In the genomic region with DNA sequence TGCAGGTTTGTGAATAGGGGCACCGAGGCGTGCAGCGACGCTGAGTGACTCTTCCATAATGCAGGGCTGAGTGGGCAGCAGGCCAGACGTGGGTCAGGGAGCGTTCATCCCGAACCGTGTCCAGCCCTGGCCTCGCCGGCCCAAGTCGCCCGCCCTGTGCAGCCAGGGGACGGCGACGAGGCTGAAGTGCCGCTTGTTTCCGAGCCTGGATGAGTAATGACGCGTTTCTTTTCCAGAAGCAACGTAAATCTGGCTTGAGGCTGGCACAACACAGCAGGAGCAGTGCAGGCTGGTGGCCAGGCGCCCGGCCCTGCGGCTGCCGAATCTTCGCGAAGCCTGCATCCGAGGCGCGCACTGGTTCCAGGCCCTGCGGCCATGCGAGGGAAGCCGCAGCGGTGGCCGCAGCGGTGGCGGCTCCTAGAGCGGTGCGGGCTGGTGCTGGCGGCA, we compare ENCODE assay signal across 23 cellular contexts.
DNase-seq lines count a peak whose midpoint lies in the region; ATAC-seq and TF ChIP-seq lines count a peak whose summit lies in the region.
"Had no signal": no experiment of that assay in that cellular context is flagged by ENCODE, and none has a peak within 500 bp of the region (broad histone marks: within the 10 kb centered on the region; RNA-seq: fewer than 3 reads in every experiment).

No MANE protein-coding gene starts in this region.

- POLR2A ChIA-PET in HCT116 (lab: Charles Lee): no interaction called here
- POLR2A ChIA-PET in RWPE1 (lab: Yijun Ruan, JAX; ENCODE audit: low non-redundant PET): no interaction called here

- no peak for TF ChIP-seq RAD21 in HCT116 (IDR thresholded peaks at IDR 0.05; ENCODE audit: low read depth)

- DNase-seq in HCT116 (ENCODE audit: low read depth, low spot score): no peak
- no peak for DNase-seq in RWPE1 (ENCODE audit: low spot score)
- DNase-seq in kidney tubule cell (ENCODE audit: low spot score): peak; percentile 95
- no peak for DNase-seq in COR-L47 (lab: John Stamatoyannopoulos, UW)
- no peak for DNase-seq in immature natural killer cell
- no peak for DNase-seq in NK-92 treated with Interleukin-12 subunit alpha and Interleukin-12 subunit beta, amount 100 ng/mL, for 24 hours (lab: John Stamatoyannopoulos, UW)
- DNase-seq: activated CD4-positive, alpha-beta T cell treated with anti-CD3 and anti-CD28 coated beads for 36 hours; activated CD8-positive, alpha-beta memory T cell treated with anti-CD3 and anti-CD28 coated beads for 24 hours; activated naive CD4-positive, alpha-beta T cell; activated T-cell treated with anti-CD3 and anti-CD28 coated beads, Interleukin-2, amount 50 U/mL, for 4 hours; AML-193; left ventricle myocardium superior; MM.1S; NCI-H2171 treated with DMSO at 0.1 percent for 48 hours; NCI-H526 treated with DMSO at 0.1 percent for 48 hours; SIG-M5; stimulated activated CD4-positive, alpha-beta T cell treated with anti-CD3 and anti-CD28 coated beads, Interleukin-1b, Interleukin-23, amount 100 ng/mL, for 48 hours; testis had no signal

- H3K9me3 Mint-ChIP-seq in immature natural killer cell: peaks cover 0 to 3% (median 1%) of the 10 kb centered on the region in 6 donors
- H3K9me3 Mint-ChIP-seq: stimulated activated effector memory CD8-positive, alpha-beta T cell treated with anti-CD3 and anti-CD28 coated beads, Interleukin-12 subunit alpha, Interleukin-12 subunit beta, amount 100 ng/mL, for 72 hours had no signal

- no peaks in the 10 kb centered on the region for H3K4me1 Mint-ChIP-seq in immature natural killer cell
- H3K4me1 Mint-ChIP-seq: activated CD4-positive, alpha-beta T cell treated with anti-CD3 and anti-CD28 coated beads for 36 hours; stimulated activated effector memory CD8-positive, alpha-beta T cell treated with anti-CD3 and anti-CD28 coated beads, Interleukin-12 subunit alpha, Interleukin-12 subunit beta, amount 100 ng/mL, for 72 hours had no signal

- H3K9ac ChIP-seq in HCT116 (ENCODE audit: low read length): no peak overlapping the region

- TF ChIP-seq CTCF in HCT116 (IDR thresholded peaks at IDR 0.05 in 2 of 3, conservative IDR thresholded peaks at IDR 0.05 in 1 of 3; ENCODE audit: borderline replicate concordance in 1 of 3, insufficient read depth in 1 of 3, low read depth in 2 of 3, low read length in 2 of 3) (no peak), RWPE1 (conservative IDR thresholded peaks at IDR 0.05; ENCODE audit: low read depth) (no peak)

- intact Hi-C loops in HCT116 (cut with micrococcal nuclease): no loop called here

- no peak overlapping the region for H3K4me2 ChIP-seq in HCT116 (ENCODE audit: low read length)

- peaks cover 0 to 14% of the 10 kb centered on the region in 2 experiments; a peak in 1 of 4 replicates for H3K36me3 ChIP-seq in HCT116 (ENCODE audit: control insufficient read depth in 1 of 2, insufficient read depth in 2 of 2, low read length in 2 of 2)
- H3K36me3 ChIP-seq: cardiac muscle cell had no signal

- H3K27ac ChIP-seq in HCT116 (ENCODE audit: low read depth, low read length) (peak overlapping the region; percentile 77; the same call in 1 of the 2 replicates), RWPE1 (peak overlapping the region; percentile 68)
- H3K27ac ChIP-seq: cardiac muscle cell, dorsolateral prefrontal cortex, testis had no signal

- peaks cover 0 to 2% (median 0%) of the 10 kb centered on the region in 3 donors for H3K27me3 Mint-ChIP-seq in immature natural killer cell (ENCODE audit: low read depth in 3 of 3)
- H3K27me3 Mint-ChIP-seq: progenitor cell of endocrine pancreas had no signal

- no peaks in the 10 kb centered on the region for H3K36me3 Mint-ChIP-seq in immature natural killer cell
- H3K36me3 Mint-ChIP-seq: stimulated activated effector memory CD8-positive, alpha-beta T cell treated with anti-CD3 and anti-CD28 coated beads, Interleukin-12 subunit alpha, Interleukin-12 subunit beta, amount 100 ng/mL, for 72 hours had no signal

- BruUV-seq in HCT116 (replicated peaks; lab: Mats Ljungman, UMichigan): no TSS peak

- no peak overlapping the region for H3K27ac Mint-ChIP-seq in immature natural killer cell
- H3K27ac Mint-ChIP-seq: activated CD4-positive, alpha-beta T cell treated with anti-CD3 and anti-CD28 coated beads for 36 hours; progenitor cell of endocrine pancreas; stimulated activated effector memory CD8-positive, alpha-beta T cell treated with anti-CD3 and anti-CD28 coated beads, Interleukin-12 subunit alpha, Interleukin-12 subunit beta, amount 100 ng/mL, for 72 hours had no signal

- TF ChIP-seq POLR2A in HCT116 (IDR thresholded peaks at IDR 0.05; ENCODE audit: borderline replicate concordance, extremely low read depth, insufficient read depth, insufficient read length): no peak

- peaks cover 13 to 38% of the 10 kb centered on the region in 2 experiments for H3K4me1 ChIP-seq in HCT116 (ENCODE audit: control insufficient read depth in 1 of 2, insufficient read depth in 2 of 2, low read length in 2 of 2)

- ATAC-seq in HCT116: no peak
- no peak for ATAC-seq in GM19452 (IDR thresholded peaks at IDR 0.05; ENCODE audit: unreplicated experiment)
- ATAC-seq: activated CD4-positive, alpha-beta T cell treated with anti-CD3 and anti-CD28 coated beads for 36 hours; activated T-cell treated with anti-CD3 and anti-CD28 coated beads, Interleukin-2, amount 50 U/mL, for 4 hours; left ventricle myocardium superior; stimulated activated effector memory CD8-positive, alpha-beta T cell treated with anti-CD3 and anti-CD28 coated beads, Interleukin-12 subunit alpha, Interleukin-12 subunit beta, amount 100 ng/mL, for 72 hours had no signal

- no peaks in the 10 kb centered on the region for H3K27me3 ChIP-seq in HCT116 (ENCODE audit: insufficient read depth, low read length)
- H3K27me3 ChIP-seq: cardiac muscle cell, testis had no signal

- no peaks in the 10 kb centered on the region for H4K20me1 ChIP-seq in HCT116 (ENCODE audit: insufficient read depth)

- peak overlapping the region; percentile 29 for H2AFZ ChIP-seq in HCT116 (ENCODE audit: low read depth, low read length, poor library complexity, severe bottlenecking)

- peaks cover 0 to 16% of the 10 kb centered on the region in 2 experiments; a peak in 2 of 4 replicates for H3K9me3 ChIP-seq in HCT116 (ENCODE audit: control insufficient read depth in 1 of 2, insufficient read depth in 1 of 2, low read depth in 1 of 2, low read length in 2 of 2)
- H3K9me3 ChIP-seq: testis had no signal

- no peaks in the 10 kb centered on the region for H3K9me2 ChIP-seq in HCT116 (ENCODE audit: insufficient read depth)

- RAD21 ChIA-PET in HCT116 (lab: Charles Lee; ENCODE audit: low non-redundant PET in 1 of 2, low total read pairs in 2 of 2, uncharacterized antibody in 2 of 2, unreplicated experiment in 2 of 2): no interaction called here

- H3K4me3 ChIP-seq in HCT116 (replicated peaks in 1 of 2; ENCODE audit: low read depth in 1 of 2, low read length in 2 of 2): no peak overlapping the region
- H3K4me3 ChIP-seq: cardiac muscle cell, dorsolateral prefrontal cortex had no signal

- no peak overlapping the region for H3K4me3 Mint-ChIP-seq in immature natural killer cell
- H3K4me3 Mint-ChIP-seq: activated CD4-positive, alpha-beta T cell treated with anti-CD3 and anti-CD28 coated beads for 36 hours; activated T-cell treated with anti-CD3 and anti-CD28 coated beads, Interleukin-2, amount 50 U/mL, for 4 hours; stimulated activated effector memory CD8-positive, alpha-beta T cell treated with anti-CD3 and anti-CD28 coated beads, Interleukin-12 subunit alpha, Interleukin-12 subunit beta, amount 100 ng/mL, for 72 hours had no signal

- H3K79me2 ChIP-seq in HCT116 (ENCODE audit: insufficient read depth, low read length): no peaks in the 10 kb centered on the region

- CTCF ChIA-PET in HCT116 (lab: Charles Lee) (no interaction called here), RWPE1 (lab: Yijun Ruan, JAX) (no interaction called here)

TF ChIP-seq in HCT116, 20 proteins besides CTCF, POLR2A, EP300 and RAD21:
- no peak for TF ChIP-seq ZNF274 (IDR thresholded peaks at IDR 0.05; ENCODE audit: low read depth, low read length)
- TF ChIP-seq CBX3 (IDR thresholded peaks at IDR 0.05; ENCODE audit: low read depth): no peak
- no peak for TF ChIP-seq ZFX (IDR thresholded peaks at IDR 0.05)
- no peak for TF ChIP-seq EZH2phosphoT487 (IDR thresholded peaks at IDR 0.05; ENCODE audit: borderline replicate concordance)
- no peak for TF ChIP-seq EZH2 (IDR thresholded peaks at IDR 0.05)
- TF ChIP-seq TCF7L2 (IDR thresholded peaks at IDR 0.05; ENCODE audit: borderline replicate concordance, extremely low read depth, insufficient read depth, insufficient read length): no peak
